ENCODE assay signal across 32 cellular contexts in the genomic region with DNA sequence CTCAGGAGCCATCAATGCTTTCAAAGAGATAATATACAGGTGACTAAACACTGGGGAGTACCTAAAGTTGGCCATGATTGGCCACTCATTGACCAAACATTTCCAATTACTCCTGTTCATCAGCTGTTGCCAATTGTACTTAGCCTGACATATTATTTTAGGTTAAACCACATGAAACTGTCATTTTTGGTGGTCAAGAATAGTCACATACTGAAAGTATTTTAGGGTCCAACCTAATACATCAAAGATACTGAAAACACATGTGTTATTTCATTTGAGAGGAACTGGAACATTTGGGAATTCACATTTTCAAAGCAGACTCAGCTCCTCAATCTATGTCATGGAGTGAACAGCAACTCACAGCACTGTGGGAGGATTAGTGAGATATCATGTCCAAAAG.
"Had no signal": no experiment of that assay in that cellular context is flagged by ENCODE, and none has a peak within 500 bp of the region (broad histone marks: within the 10 kb centered on the region; RNA-seq: fewer than 3 reads in every experiment).

No MANE protein-coding gene starts in this region.

- DNase-seq: activated CD4-positive, alpha-beta T cell treated with anti-CD3 and anti-CD28 coated beads for 1 hour; activated CD4-positive, alpha-beta T cell treated with anti-CD3 and anti-CD28 coated beads for 48 hours; activated CD4-positive, CD25-positive, alpha-beta regulatory T cell; activated CD8-positive, alpha-beta T cell treated with anti-CD3 and anti-CD28 coated beads for 36 hours; activated effector memory CD4-positive, alpha-beta T cell treated with anti-CD3 and anti-CD28 coated beads, Interleukin-2, amount 50 U/mL, for 16 hours; activated naive CD4-positive, alpha-beta T cell; activated naive CD8-positive, alpha-beta T cell treated with anti-CD3 and anti-CD28 coated beads, Interleukin-2, amount 10 ng/mL, durations not matched to agents 7 days and 5 days; activated T-cell treated with anti-CD3 and anti-CD28 coated beads, Interleukin-2, amount 50 U/mL, for 1 hour; activated T-cell treated with anti-CD3 and anti-CD28 coated beads, Interleukin-2, amount 50 U/mL, for 72 hours; amygdala; colonic mucosa; NCI-H1105 treated with DMSO at 0.1 percent for 48 hours; NCI-H1436; NCI-H1694; NCI-H1930; NCI-H2081 treated with DMSO at 0.1 percent for 48 hours; NCI-H226; NCI-H446 treated with DMSO at 0.1 percent for 48 hours; NCI-H524; NCI-H69; SHP77 treated with DMSO at 0.1 percent for 48 hours; SW 1271; T-helper 1 cell; T-helper 2 cell; T-helper 9 cell; WERI-Rb-1 had no signal

- H3K27ac Mint-ChIP-seq: activated CD8-positive, alpha-beta T cell treated with anti-CD3 and anti-CD28 coated beads for 36 hours; activated naive CD4-positive, alpha-beta T cell treated with anti-CD3 and anti-CD28 coated beads, Interleukin-2, amount 50 U/mL, for 24 hours; activated naive CD8-positive, alpha-beta T cell treated with anti-CD3 and anti-CD28 coated beads, Interleukin-2, amount 10 ng/mL, durations not matched to agents 7 days and 5 days; activated T-cell treated with anti-CD3 and anti-CD28 coated beads, Interleukin-2, amount 50 U/mL, for 72 hours; activated T-helper 17 cell treated with anti-CD3 and anti-CD28 coated beads, Interleukin-2, amount 50 U/mL, for 72 hours had no signal

- H3K4me3 Mint-ChIP-seq: activated CD8-positive, alpha-beta T cell treated with anti-CD3 and anti-CD28 coated beads for 36 hours; activated naive CD4-positive, alpha-beta T cell treated with anti-CD3 and anti-CD28 coated beads, Interleukin-2, amount 50 U/mL, for 24 hours; activated naive CD8-positive, alpha-beta T cell treated with anti-CD3 and anti-CD28 coated beads, Interleukin-2, amount 10 ng/mL, durations not matched to agents 7 days and 5 days; activated T-cell treated with anti-CD3 and anti-CD28 coated beads, Interleukin-2, amount 50 U/mL, for 72 hours; activated T-helper 17 cell treated with anti-CD3 and anti-CD28 coated beads, Interleukin-2, amount 50 U/mL, for 72 hours; central memory CD8-positive, alpha-beta T cell had no signal

- H3K4me1 Mint-ChIP-seq: activated naive CD4-positive, alpha-beta T cell treated with anti-CD3 and anti-CD28 coated beads, Interleukin-2, amount 50 U/mL, for 24 hours; activated naive CD8-positive, alpha-beta T cell treated with anti-CD3 and anti-CD28 coated beads, Interleukin-2, amount 10 ng/mL, durations not matched to agents 7 days and 5 days; activated T-helper 17 cell treated with anti-CD3 and anti-CD28 coated beads, Interleukin-2, amount 50 U/mL, for 72 hours; central memory CD8-positive, alpha-beta T cell had no signal

- H3K4me3 ChIP-seq: ascending aorta, cardiac muscle cell, colonic mucosa, SJSA1 had no signal

- H3K36me3 Mint-ChIP-seq: activated naive CD4-positive, alpha-beta T cell treated with anti-CD3 and anti-CD28 coated beads, Interleukin-2, amount 50 U/mL, for 24 hours; activated naive CD8-positive, alpha-beta T cell treated with anti-CD3 and anti-CD28 coated beads, Interleukin-2, amount 10 ng/mL, durations not matched to agents 7 days and 5 days had no signal

- H3K9me3 Mint-ChIP-seq: activated CD8-positive, alpha-beta T cell treated with anti-CD3 and anti-CD28 coated beads for 36 hours; activated naive CD4-positive, alpha-beta T cell treated with anti-CD3 and anti-CD28 coated beads, Interleukin-2, amount 50 U/mL, for 24 hours; activated naive CD8-positive, alpha-beta T cell treated with anti-CD3 and anti-CD28 coated beads, Interleukin-2, amount 10 ng/mL, durations not matched to agents 7 days and 5 days; activated T-cell treated with anti-CD3 and anti-CD28 coated beads, Interleukin-2, amount 50 U/mL, for 72 hours; activated T-helper 17 cell treated with anti-CD3 and anti-CD28 coated beads, Interleukin-2, amount 50 U/mL, for 72 hours; central memory CD8-positive, alpha-beta T cell had no signal
